In the genomic region with DNA sequence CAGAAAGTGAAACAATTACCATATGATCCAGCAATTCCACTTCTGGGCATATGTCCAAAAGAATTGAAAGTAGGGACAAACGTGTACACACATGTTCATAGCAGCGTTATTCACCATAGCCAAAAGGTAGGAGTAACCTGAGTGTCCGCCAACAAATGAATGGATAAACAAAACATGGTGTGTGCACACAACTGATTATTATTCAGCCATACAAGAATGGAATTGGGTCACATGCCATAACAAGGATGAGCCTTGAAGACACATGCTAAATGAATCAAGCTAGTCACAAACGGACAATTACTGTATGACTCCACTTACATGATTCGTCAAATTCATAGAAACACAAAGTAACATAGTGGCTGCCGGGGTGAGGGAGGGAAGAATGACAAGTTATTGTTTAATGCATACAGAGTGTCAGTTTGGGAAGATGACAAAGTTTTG, we compare ENCODE assay signal across 13 cellular contexts. TPM values are rescaled to one million over a fixed set of nuclear protein-coding genes. Genes with fewer than 3 reads are reported as not detected.
A peak's percentile ranks its signal among the peaks of the same experiment; 100 is the strongest.
DNase-seq lines count a peak whose midpoint lies in the region; ATAC-seq lines count a peak whose summit lies in the region.
"Had no signal": no experiment of that assay in that cellular context is flagged by ENCODE, and none has a peak within 500 bp of the region (broad histone marks: within the 10 kb centered on the region; RNA-seq: fewer than 3 reads in every experiment).

No MANE protein-coding gene starts in this region.

- no peak overlapping the region for H3K4me3 ChIP-seq in H7 (ENCODE audit: insufficient read depth, low read depth, low read length)

- DNase-seq in Daoy (ENCODE audit: low read depth) (peak; percentile 3), NCI-H2107 (lab: John Stamatoyannopoulos, UW) (peak; percentile 47), amniotic epithelial cell (ENCODE audit: low read depth) (peak; percentile 7), kidney tubule cell (ENCODE audit: low spot score) (peak; percentile 11), superior temporal gyrus (ENCODE audit: extremely low spot score) (no peak), H7 (no peak), retina (no peak)
- DNase-seq: anterior cingulate cortex; CD4-positive, CD25-positive, alpha-beta regulatory T cell; SHP77 treated with DMSO at 0.1 percent for 48 hours; stimulated activated CD4-positive, alpha-beta T cell treated with anti-CD3 and anti-CD28 coated beads, Interleukin-4, amount 100 ng/mL, for 24 hours had no signal

- H3K36me3 ChIP-seq in H7 (replicated peaks; ENCODE audit: control insufficient read depth, insufficient read depth, low read length) = no peaks in the 10 kb centered on the region; the same call in none of the 2 replicates

- no peak for ATAC-seq in HG03439 (IDR thresholded peaks at IDR 0.05; ENCODE audit: unreplicated experiment)

- no peaks in the 10 kb centered on the region for H3K27me3 ChIP-seq in H7 (ENCODE audit: control insufficient read depth, insufficient read depth, low read length)

RNA-seq across cellular contexts. Expression of a gene that starts 4.1 kb away (rescaled TPM):
- not detected in 2 replicates for total RNA-seq in Daoy (2014; rRNA removed; shearing (Covaris generic))
- total RNA-seq in H7 (2014; rRNA removed; shearing (Covaris generic)) = 0.10 TPM in 1 of 2 replicates, not detected in the other
- total RNA-seq: CD4-positive, CD25-positive, alpha-beta regulatory T cell; HT-29 had no signal

Comparison
In these comparisons a context has a peak if more than half of its experiments do, and no peak if none do; other contexts are left out.
1. DNase-seq: peak in Daoy (single experiment), NCI-H2107 (single experiment), amniotic epithelial cell (single experiment) and kidney tubule cell (single experiment); none in superior temporal gyrus (single experiment), H7 (single experiment) and retina (single experiment).